ENCODE assay signal across 8 cellular contexts in the genomic region with DNA sequence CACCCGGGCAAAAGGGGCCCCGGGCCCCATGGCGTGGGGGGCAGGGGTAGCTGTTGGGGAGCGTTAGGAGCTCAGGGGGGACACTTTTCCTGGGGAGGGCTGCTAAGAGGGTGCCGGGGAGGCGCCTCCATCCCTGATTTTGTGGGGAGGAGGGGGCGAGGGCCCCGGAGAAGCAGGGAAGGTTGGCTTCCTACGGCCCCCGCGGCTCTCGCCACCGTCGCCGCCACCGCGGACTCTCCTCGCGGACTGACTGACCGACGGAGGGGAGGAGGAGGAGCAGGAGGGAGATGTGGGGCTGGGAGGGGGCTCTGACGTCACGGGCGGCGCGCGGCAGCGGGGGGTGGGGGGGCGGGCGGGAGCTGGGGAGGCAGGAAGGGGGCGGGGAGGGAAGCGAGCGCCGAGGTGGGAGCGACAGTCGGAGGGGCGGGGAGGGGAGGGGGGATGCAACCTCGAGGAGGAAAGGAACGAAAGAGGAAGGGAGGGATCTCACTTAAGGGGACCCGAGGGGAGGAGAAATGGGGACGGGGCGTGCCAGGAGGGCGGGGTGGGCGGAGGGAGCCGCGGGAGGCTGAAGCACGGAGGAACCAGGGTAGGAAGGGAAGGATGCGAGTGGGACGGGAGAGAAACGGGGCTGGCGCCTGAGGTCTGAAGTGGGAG. TPM values are rescaled to one million over a fixed set of nuclear protein-coding genes. Genes with fewer than 3 reads are reported as not detected.
DNase-seq lines count a peak whose midpoint lies in the region; ATAC-seq and TF ChIP-seq lines count a peak whose summit lies in the region.

No MANE protein-coding gene starts in this region.

- H2BK15ac ChIP-seq in neuronal stem cell (ENCODE audit: low read length): peak overlapping the region; percentile 45

- peak overlapping the region; percentile 77 for H3K14ac ChIP-seq in neuronal stem cell (ENCODE audit: low read length)

- H3K36me3 Mint-ChIP-seq in activated naive CD8-positive, alpha-beta T cell treated with anti-CD3 and anti-CD28 coated beads for 36 hours: peaks cover 1% of the 10 kb centered on the region

- H3K9me3 Mint-ChIP-seq in activated naive CD8-positive, alpha-beta T cell treated with anti-CD3 and anti-CD28 coated beads for 36 hours: no peaks in the 10 kb centered on the region

- DNase-seq in AG04449 (ENCODE audit: low read depth, low spot score) (no peak), HAP-1 (ENCODE audit: low spot score in 2 of 2) (peak; percentile 90 to 96), SK-N-SH (peak; percentile 94), glomerular visceral epithelial cell (ENCODE audit: extremely low spot score) (peak; percentile 89), neuronal stem cell (ENCODE audit: low spot score) (peak; percentile 86), tibial artery (peak; percentile 66 to 83)
- DNase-seq in activated naive CD8-positive, alpha-beta T cell treated with anti-CD3 and anti-CD28 coated beads for 36 hours: peak; percentile 44

- H3K27me3 Mint-ChIP-seq in activated naive CD8-positive, alpha-beta T cell treated with anti-CD3 and anti-CD28 coated beads for 36 hours: peaks cover 10% of the 10 kb centered on the region

- H2BK12ac ChIP-seq in neuronal stem cell (ENCODE audit: low read length): no peak overlapping the region

- peak overlapping the region; percentile 93 for H2BK5ac ChIP-seq in neuronal stem cell (ENCODE audit: low read length)

- no peaks in the 10 kb centered on the region for H4K20me1 ChIP-seq in SK-N-SH (ENCODE audit: insufficient read depth)

- in situ Hi-C loops in HAP-1 (cut with MboI; ENCODE audit: low sequenced_read_pairs): no loop called here

- WGBS in SK-N-SH (ENCODE audit: low lambda C conversion rate): under 1% methylated on average over 42 of the region's 51 CpGs
- no CpG with 5 or more reads among the region's 51 CpGs for WGBS in neuronal stem cell (ENCODE audit: extremely low coverage in 2 of 2, insufficient read length in 2 of 2, insufficient replicate concordance in 1 of 2), 2 donors

- ATAC-seq in HG03097 (IDR thresholded peaks at IDR 0.05; ENCODE audit: low FRiP score, unreplicated experiment): no peak

- H3K4ac ChIP-seq in neuronal stem cell (ENCODE audit: low read length): peak overlapping the region; percentile 20

- peak overlapping the region; percentile 89 for H3K4me3 Mint-ChIP-seq in activated naive CD8-positive, alpha-beta T cell treated with anti-CD3 and anti-CD28 coated beads for 36 hours

- TF ChIP-seq CTCF in AG04449 (IDR thresholded peaks at IDR 0.05; ENCODE audit: insufficient read depth, low read length, missing control alignments): no peak
- no peak for TF ChIP-seq CTCF in SK-N-SH (IDR thresholded peaks at IDR 0.05)
- no peak for TF ChIP-seq CTCF in tibial artery (IDR thresholded peaks at IDR 0.05)

- peaks cover 10% of the 10 kb centered on the region for H3K36me3 ChIP-seq in HAP-1 (replicated peaks)
- peaks cover 0 to 12% of the 10 kb centered on the region in 2 experiments for H3K36me3 ChIP-seq in SK-N-SH (replicated peaks in 1 of 2; ENCODE audit: control insufficient read depth in 1 of 2, insufficient read depth in 2 of 2, low read length in 1 of 2)
- H3K36me3 ChIP-seq in neuronal stem cell (replicated peaks in 1 of 2; ENCODE audit: control insufficient read depth in 2 of 2, insufficient read depth in 2 of 2, low read length in 2 of 2): peaks cover 4 to 14% of the 10 kb centered on the region in 2 donors
- peaks cover 5 to 20% (median 9%) of the 10 kb centered on the region in 3 donors for H3K36me3 ChIP-seq in tibial artery

- H4K8ac ChIP-seq in neuronal stem cell (ENCODE audit: low read depth, low read length): no peak overlapping the region

- H3K27ac ChIP-seq in SK-N-SH (ENCODE audit: low read depth in 2 of 2, low read length in 1 of 2) (peak overlapping the region; percentile 50 to 74; a peak in 3 of 4 replicates), neuronal stem cell (replicated peaks; ENCODE audit: low read length) (peak overlapping the region; percentile 88), tibial artery (peak overlapping the region; percentile 67 to 83)

- H3K18ac ChIP-seq in neuronal stem cell (ENCODE audit: low read length): peak overlapping the region; percentile 98

- no peaks in the 10 kb centered on the region for H3K9me2 ChIP-seq in SK-N-SH

- H3K27ac Mint-ChIP-seq in activated naive CD8-positive, alpha-beta T cell treated with anti-CD3 and anti-CD28 coated beads for 36 hours: no peak overlapping the region

- H3K9me3 ChIP-seq in HAP-1: no peaks in the 10 kb centered on the region
- no peaks in the 10 kb centered on the region for H3K9me3 ChIP-seq in SK-N-SH
- no peaks in the 10 kb centered on the region for H3K9me3 ChIP-seq in neuronal stem cell (replicated peaks in 1 of 2; ENCODE audit: control insufficient read depth in 2 of 2, insufficient read depth in 1 of 2, low read depth in 1 of 2, low read length in 2 of 2)
- no peaks in the 10 kb centered on the region for H3K9me3 ChIP-seq in tibial artery

- peak overlapping the region; percentile 67 for H3K23ac ChIP-seq in neuronal stem cell (ENCODE audit: low read depth, low read length, poor library complexity)

- H3K79me2 ChIP-seq in SK-N-SH (ENCODE audit: insufficient read depth): peaks cover 14% of the 10 kb centered on the region; the same call in 1 of the 2 replicates

- H2BK120ac ChIP-seq in neuronal stem cell (ENCODE audit: low read depth, low read length): no peak overlapping the region

- no peaks in the 10 kb centered on the region for H3F3A ChIP-seq in SK-N-SH (replicated peaks; ENCODE audit: insufficient read depth)

- H3K27me3 ChIP-seq in HAP-1 (ENCODE audit: low read depth): no peaks in the 10 kb centered on the region
- no peaks in the 10 kb centered on the region for H3K27me3 ChIP-seq in SK-N-SH (ENCODE audit: insufficient read depth)
- no peaks in the 10 kb centered on the region for H3K27me3 ChIP-seq in neuronal stem cell (ENCODE audit: control insufficient read depth in 3 of 3, insufficient read depth in 3 of 3, low read depth in 1 of 3, low read length in 3 of 3)
- H3K27me3 ChIP-seq in tibial artery: no peaks in the 10 kb centered on the region

- peaks cover 8% of the 10 kb centered on the region for H3K79me1 ChIP-seq in neuronal stem cell (ENCODE audit: low read depth, low read length)

- POLR2A ChIA-PET in AG04449 (lab: Yijun Ruan, JAX) (interaction anchor here (0.7 to 0.9 kb wide), 2 partner anchors 22 to 585 kb away, joined by 3 to 4 read pairs; a partner anchor contains a TSS), SK-N-SH (lab: Yijun Ruan, JAX) (interaction anchor here (1.1 kb wide), 1 partner anchor 16 kb away, joined by 5 read pairs; no protein-coding TSS in a partner anchor)

- peak overlapping the region; percentile 98 for H2AK5ac ChIP-seq in neuronal stem cell (ENCODE audit: low read depth, low read length)

- peak overlapping the region; percentile 82 for H2AFZ ChIP-seq in SK-N-SH (ENCODE audit: low read depth)
- peak overlapping the region; percentile 83 for H2AFZ ChIP-seq in neuronal stem cell (ENCODE audit: low read length)

- H3K9ac ChIP-seq in SK-N-SH (peak overlapping the region; percentile 66), neuronal stem cell (ENCODE audit: low read depth, low read length, poor library complexity) (peak overlapping the region; percentile 97)

- H3K4me2 ChIP-seq in SK-N-SH (peak overlapping the region; percentile 99), neuronal stem cell (ENCODE audit: insufficient read depth, low read length, poor library complexity, severe bottlenecking) (peak overlapping the region; percentile 77)

- CTCF ChIA-PET in AG04449 (lab: Yijun Ruan, JAX) (interaction anchor here (1.3 to 34.7 kb wide), 2 partner anchors 21 to 28 kb away, joined by 3 to 692 read pairs; a partner anchor contains a TSS), SK-N-SH (lab: Yijun Ruan, JAX) (interaction anchor here (0.6 to 7.6 kb wide), 13 partner anchors 9 to 704 kb away, joined by 3 to 79 read pairs (median 4); a partner anchor contains a TSS)

- intact Hi-C loops in tibial artery (cut with DNase I; ENCODE audit: low total_unique reads): no loop called here

- peaks cover 26% of the 10 kb centered on the region for H3K4me1 Mint-ChIP-seq in activated naive CD8-positive, alpha-beta T cell treated with anti-CD3 and anti-CD28 coated beads for 36 hours

- TF ChIP-seq RAD21 in SK-N-SH (IDR thresholded peaks at IDR 0.05; ENCODE audit: low read length): no peak

- H4K91ac ChIP-seq in neuronal stem cell (ENCODE audit: low read depth, low read length, poor library complexity): no peak overlapping the region

- H3K4me3 ChIP-seq in AG04449 (ENCODE audit: low read depth, low read length) (peak overlapping the region; percentile 77), HAP-1 (peak overlapping the region; percentile 53), SK-N-SH (ENCODE audit: low read depth in 2 of 2, low read length in 1 of 2) (peak overlapping the region; percentile 54 to 74), neuronal stem cell (ENCODE audit: low read length in 2 of 2) (peak overlapping the region; percentile 62 to 94), tibial artery (peak overlapping the region; percentile 59 to 60)

- no peak for TF ChIP-seq EP300 in SK-N-SH (IDR thresholded peaks at IDR 0.05; ENCODE audit: borderline replicate concordance in 1 of 2, low read depth in 1 of 2, low read length in 1 of 2)

- peaks cover 14% of the 10 kb centered on the region for H3K4me1 ChIP-seq in HAP-1
- peaks cover 16 to 20% of the 10 kb centered on the region in 2 experiments; a peak in 2 of 4 replicates for H3K4me1 ChIP-seq in SK-N-SH (ENCODE audit: control insufficient read depth in 1 of 2, insufficient read depth in 2 of 2, low read depth in 1 of 2, low read length in 1 of 2)
- peaks cover 49 to 65% of the 10 kb centered on the region in 2 donors for H3K4me1 ChIP-seq in neuronal stem cell (ENCODE audit: control insufficient read depth in 2 of 2, insufficient read depth in 1 of 2, low read depth in 1 of 2, low read length in 2 of 2)
- H3K4me1 ChIP-seq in tibial artery: peaks cover 0 to 34% (median 27%) of the 10 kb centered on the region in 4 donors

RNA-seq across cellular contexts. Expression of a gene that starts 5.1 kb away (rescaled TPM):
- polyA plus RNA-seq in SK-N-SH (2012; rRNA removed): 26.8 and 33.8 TPM in 2 replicates
- 8.1 and 9.5 TPM in 2 replicates for polyA plus RNA-seq in SK-N-SH (2012; cell fraction: cytosol; rRNA removed)
- polyA plus RNA-seq in SK-N-SH (2012; cell fraction: nucleus; rRNA removed): 258 and 287 TPM in 2 replicates
- 1 to 10 TPM; 7.2 to 7.6 TPM for total RNA-seq in activated naive CD8-positive, alpha-beta T cell treated with anti-CD3 and anti-CD28 coated beads for 36 hours
- 36.7 TPM for polyA plus RNA-seq in neuronal stem cell (2013, experiment 1 of 2)
- 37.1 TPM for polyA plus RNA-seq in neuronal stem cell (2013, experiment 2 of 2)

RNA-seq across cellular contexts. Expression of a gene that starts 29.0 kb away (rescaled TPM):
- polyA plus RNA-seq in SK-N-SH (2012; rRNA removed): not detected in 2 replicates
- not detected in 2 replicates for polyA plus RNA-seq in SK-N-SH (2012; cell fraction: cytosol; rRNA removed)
- polyA plus RNA-seq in SK-N-SH (2012; cell fraction: nucleus; rRNA removed): not detected in 2 replicates
- total RNA-seq in activated naive CD8-positive, alpha-beta T cell treated with anti-CD3 and anti-CD28 coated beads for 36 hours: not detected
- 0.32 TPM for polyA plus RNA-seq in neuronal stem cell (2013, experiment 1 of 2)
- polyA plus RNA-seq in neuronal stem cell (2013, experiment 2 of 2): 0.10 TPM

RNA-seq across cellular contexts. Expression of a gene that starts 43.0 kb away (rescaled TPM):
- polyA plus RNA-seq in SK-N-SH (2012; rRNA removed): not detected in 2 replicates
- not detected in 2 replicates for polyA plus RNA-seq in SK-N-SH (2012; cell fraction: cytosol; rRNA removed)
- not detected in 2 replicates for polyA plus RNA-seq in SK-N-SH (2012; cell fraction: nucleus; rRNA removed)
- not detected for total RNA-seq in activated naive CD8-positive, alpha-beta T cell treated with anti-CD3 and anti-CD28 coated beads for 36 hours
- polyA plus RNA-seq in neuronal stem cell (2013, experiment 1 of 2): not detected
- not detected for polyA plus RNA-seq in neuronal stem cell (2013, experiment 2 of 2)

RNA-seq across cellular contexts. Expression of a gene that starts 53.1 kb away (rescaled TPM):
- polyA plus RNA-seq in SK-N-SH (2012; rRNA removed): not detected in 2 replicates
- not detected in 2 replicates for polyA plus RNA-seq in SK-N-SH (2012; cell fraction: cytosol; rRNA removed)
- polyA plus RNA-seq in SK-N-SH (2012; cell fraction: nucleus; rRNA removed): not detected in 2 replicates
- 10 to 100 TPM; 10.6 to 11.5 TPM for total RNA-seq in activated naive CD8-positive, alpha-beta T cell treated with anti-CD3 and anti-CD28 coated beads for 36 hours
- polyA plus RNA-seq in neuronal stem cell (2013, experiment 1 of 2): 0.17 TPM
- polyA plus RNA-seq in neuronal stem cell (2013, experiment 2 of 2): 0.14 TPM
